ENCODE assay signal across 8 cellular contexts in genomic region chr3:112561693-112562529, GRCh38. TPM values are rescaled to one million over a fixed set of nuclear protein-coding genes. Genes with fewer than 3 reads are reported as not detected.
A peak's percentile ranks its signal among the peaks of the same experiment; 100 is the strongest.
DNase-seq lines count a peak whose midpoint lies in the region; ATAC-seq, FAIRE-seq and TF ChIP-seq lines count a peak whose summit lies in the region.

ATG3 (minus strand) TSS chr3:112561962; CDS start chr3:112561528, 434 bp downstream.
SLC35A5 (plus strand) TSS chr3:112562045; CDS start chr3:112563404, 1,359 bp downstream.

- peak within 1 kb of the TSS; percentile 99 for H3K27ac ChIP-seq in cingulate gyrus (ENCODE audit: low read depth, low read length)

- H3K36me3 ChIP-seq in BJ (ENCODE audit: control insufficient read depth, insufficient read depth, low read length): no peaks in the 10 kb centered on the region

- ATAC-seq in HG03457 (IDR thresholded peaks at IDR 0.05; ENCODE audit: unreplicated experiment): peak; percentile 72

- FAIRE-seq in GM19239 (lab: Jason Lieb, UNC): peak; percentile 98

- DNase-seq in BJ (ENCODE audit: low read depth) (peak; percentile 89), GM19239 (ENCODE audit: insufficient read length, low spot score) (peak; percentile 76), NCI-H524 treated with DMSO at 0.1 percent for 48 hours (lab: John Stamatoyannopoulos, UW) (peak; percentile 98), kidney glomerular epithelial cell (lab: John Stamatoyannopoulos, UW) (peak; percentile 99)
- peak; percentile 97 to 99 for DNase-seq in activated CD4-positive, alpha-beta T cell treated with anti-CD3 and anti-CD28 coated beads for 4 hours
- peak; percentile 95 to 97 for DNase-seq in stimulated activated CD4-positive, alpha-beta T cell treated with anti-CD3 and anti-CD28 coated beads, Interleukin-1b, Interleukin-23, amount 100 ng/mL, for 1 hour (ENCODE audit: low read depth in 2 of 2)

- POLR2A ChIA-PET in BJ (lab: Charles Lee): interaction anchor here (0.6 kb wide), 1 partner anchor 85 kb away, joined by 3 read pairs; no protein-coding TSS in a partner anchor

- TF ChIP-seq CTCF in BJ (IDR thresholded peaks at IDR 0.05; ENCODE audit: insufficient read depth, low read depth, low read length): no peak; the same call in 1 of the 2 replicates

- H3K4me3 ChIP-seq in BJ (ENCODE audit: low read depth, low read length): peak within 1 kb of the TSS; percentile 80

- no peaks in the 10 kb centered on the region for H3K27me3 ChIP-seq in BJ (ENCODE audit: control insufficient read depth, insufficient read depth, low read length)

- CTCF ChIA-PET in BJ (lab: Yijun Ruan, JAX): interaction anchor here (0.5 to 1.3 kb wide), 3 partner anchors 11 to 654 kb away, joined by 3 to 4 read pairs (median 3); no protein-coding TSS in a partner anchor

RNA-seq across cellular contexts. Expression of gene ATG3, which starts in this region (rescaled TPM):
- polyA plus RNA-seq in BJ (2011; rRNA removed): 29.6 and 51.4 TPM in 2 replicates
- polyA minus RNA-seq in BJ (2011; rRNA and poly(A)+ RNA removed): 24.9 and 26.6 TPM in 2 replicates

RNA-seq across cellular contexts. Expression of gene SLC35A5, which starts in this region (rescaled TPM):
- polyA plus RNA-seq in BJ (2011; rRNA removed): 29.4 and 57.7 TPM in 2 replicates
- 16.8 and 24.0 TPM in 2 replicates for polyA minus RNA-seq in BJ (2011; rRNA and poly(A)+ RNA removed)

Comparison
In these comparisons a context has a peak if more than half of its experiments do, and no peak if none do; other contexts are left out.
1. Peak in every context shown above with its lines: DNase-seq, ATAC-seq, H3K4me3 ChIP-seq and H3K27ac ChIP-seq.